Comparison of ENCODE assay signal across 29 cellular contexts in the genomic region with DNA sequence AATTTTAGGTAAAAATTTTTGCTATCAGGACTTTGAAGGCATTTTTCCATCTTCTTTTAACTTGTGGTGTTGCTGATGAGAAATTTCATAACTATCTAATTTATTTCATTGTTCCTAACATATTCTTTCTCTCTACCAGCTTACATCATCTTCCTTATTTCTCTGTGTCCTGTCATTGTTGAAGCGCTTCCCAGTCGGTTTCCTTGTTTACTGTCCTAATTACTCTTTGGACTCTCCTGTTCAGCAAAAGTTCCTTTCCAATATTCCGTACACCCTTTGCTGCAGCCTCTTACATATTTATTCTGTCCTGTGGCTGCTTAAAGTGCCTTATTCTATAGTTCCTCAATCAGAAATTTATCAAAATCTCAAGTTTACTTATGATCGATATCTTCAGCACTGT.
"Had no signal": no experiment of that assay in that cellular context is flagged by ENCODE, and none has a peak within 500 bp of the region (broad histone marks: within the 10 kb centered on the region; RNA-seq: fewer than 3 reads in every experiment).

No MANE protein-coding gene starts in this region.

- ATAC-seq: naive thymus-derived CD4-positive, alpha-beta T cell; natural killer cell; pancreas; stimulated activated memory B cell treated with anti-CD40 and anti-IgM and Interleukin-4, amounts not matched to agents 10 μg/mL and 1 μg/mL and 100 μg/mL, for 72 hours; stimulated activated naive CD8-positive, alpha-beta T cell treated with anti-CD3 and anti-CD28 coated beads, Interleukin-15, amount 100 ng/mL, for 72 hours; stimulated activated naive CD8-positive, alpha-beta T cell treated with anti-CD3 and anti-CD28 coated beads, Interleukin-15, Interleukin-2, amounts not matched to agents 100 U/mL and 50 U/mL, for 24 hours; upper lobe of right lung had no signal

- H3K27ac ChIP-seq: neutrophil, pancreas, prostate gland, right atrium auricular region, right lobe of liver, sigmoid colon, suprapubic skin, testis, tibial artery, transverse colon, upper lobe of right lung, uterus had no signal

- H3K4me1 Mint-ChIP-seq: naive thymus-derived CD4-positive, alpha-beta T cell; natural killer cell; neural crest cell; stimulated activated memory B cell treated with anti-CD40 and anti-IgM and Interleukin-4, amounts not matched to agents 10 μg/mL and 1 μg/mL and 100 μg/mL, for 72 hours; stimulated activated naive CD8-positive, alpha-beta T cell treated with anti-CD3 and anti-CD28 coated beads, Interleukin-15, amount 100 ng/mL, for 72 hours had no signal

- H3K36me3 Mint-ChIP-seq: naive thymus-derived CD4-positive, alpha-beta T cell; natural killer cell; stimulated activated memory B cell treated with anti-CD40 and anti-IgM and Interleukin-4, amounts not matched to agents 10 μg/mL and 1 μg/mL and 100 μg/mL, for 72 hours; type B pancreatic cell had no signal

- DNase-seq: naive thymus-derived CD4-positive, alpha-beta T cell; natural killer cell; nucleus accumbens; pancreas; retina; right lobe of liver; sigmoid colon; small intestine; stimulated activated CD4-positive, alpha-beta T cell treated with anti-CD3 and anti-CD28 coated beads, Interleukin-15, amount 100 ng/mL, for 24 hours; stimulated activated CD4-positive, alpha-beta T cell treated with anti-CD3 and anti-CD28 coated beads, Interleukin-4, amount 100 ng/mL, for 1 hour; stimulated activated CD4-positive, alpha-beta T cell treated with anti-CD3 and anti-CD28 coated beads, Interleukin-4, amount 100 ng/mL, for 4 hours; stimulated activated CD8-positive, alpha-beta memory T cell treated with anti-CD3 and anti-CD28 coated beads, Interleukin-4, amount 100 ng/mL, for 48 hours; stimulated activated naive CD4-positive, alpha-beta T cell; stimulated activated naive CD8-positive, alpha-beta T cell treated with anti-CD3 and anti-CD28 coated beads, Interleukin-15, amount 100 ng/mL, for 72 hours; stimulated activated naive CD8-positive, alpha-beta T cell treated with anti-CD3 and anti-CD28 coated beads, Interleukin-15, Interleukin-2, amounts not matched to agents 100 U/mL and 50 U/mL, for 24 hours; substantia nigra; testis; tibial artery; transverse colon; upper lobe of right lung; uterus had no signal

- H3K9me3 Mint-ChIP-seq: nephron, neural crest cell, type B pancreatic cell had no signal

- H3K27ac Mint-ChIP-seq: naive thymus-derived CD4-positive, alpha-beta T cell; natural killer cell; nephron; stimulated activated memory B cell treated with anti-CD40 and anti-IgM and Interleukin-4, amounts not matched to agents 10 μg/mL and 1 μg/mL and 100 μg/mL, for 72 hours; stimulated activated naive CD8-positive, alpha-beta T cell treated with anti-CD3 and anti-CD28 coated beads, Interleukin-15, amount 100 ng/mL, for 72 hours; type B pancreatic cell had no signal

- H3K4me3 Mint-ChIP-seq: naive thymus-derived CD4-positive, alpha-beta T cell; natural killer cell; nephron; neural crest cell; stimulated activated memory B cell treated with anti-CD40 and anti-IgM and Interleukin-4, amounts not matched to agents 10 μg/mL and 1 μg/mL and 100 μg/mL, for 72 hours; stimulated activated naive CD8-positive, alpha-beta T cell treated with anti-CD3 and anti-CD28 coated beads, Interleukin-15, amount 100 ng/mL, for 72 hours; type B pancreatic cell had no signal

- H3K27me3 Mint-ChIP-seq: naive thymus-derived CD4-positive, alpha-beta T cell; stimulated activated memory B cell treated with anti-CD40 and anti-IgM and Interleukin-4, amounts not matched to agents 10 μg/mL and 1 μg/mL and 100 μg/mL, for 72 hours; stimulated activated naive CD8-positive, alpha-beta T cell treated with anti-CD3 and anti-CD28 coated beads, Interleukin-15, amount 100 ng/mL, for 72 hours; type B pancreatic cell had no signal

- H3K4me3 ChIP-seq: pancreas, prostate gland, right atrium auricular region, right lobe of liver, sigmoid colon, suprapubic skin, testis, tibial artery, transverse colon, upper lobe of right lung, uterus had no signal
